8 cellular contexts compared by ENCODE assay signal in the genomic region with DNA sequence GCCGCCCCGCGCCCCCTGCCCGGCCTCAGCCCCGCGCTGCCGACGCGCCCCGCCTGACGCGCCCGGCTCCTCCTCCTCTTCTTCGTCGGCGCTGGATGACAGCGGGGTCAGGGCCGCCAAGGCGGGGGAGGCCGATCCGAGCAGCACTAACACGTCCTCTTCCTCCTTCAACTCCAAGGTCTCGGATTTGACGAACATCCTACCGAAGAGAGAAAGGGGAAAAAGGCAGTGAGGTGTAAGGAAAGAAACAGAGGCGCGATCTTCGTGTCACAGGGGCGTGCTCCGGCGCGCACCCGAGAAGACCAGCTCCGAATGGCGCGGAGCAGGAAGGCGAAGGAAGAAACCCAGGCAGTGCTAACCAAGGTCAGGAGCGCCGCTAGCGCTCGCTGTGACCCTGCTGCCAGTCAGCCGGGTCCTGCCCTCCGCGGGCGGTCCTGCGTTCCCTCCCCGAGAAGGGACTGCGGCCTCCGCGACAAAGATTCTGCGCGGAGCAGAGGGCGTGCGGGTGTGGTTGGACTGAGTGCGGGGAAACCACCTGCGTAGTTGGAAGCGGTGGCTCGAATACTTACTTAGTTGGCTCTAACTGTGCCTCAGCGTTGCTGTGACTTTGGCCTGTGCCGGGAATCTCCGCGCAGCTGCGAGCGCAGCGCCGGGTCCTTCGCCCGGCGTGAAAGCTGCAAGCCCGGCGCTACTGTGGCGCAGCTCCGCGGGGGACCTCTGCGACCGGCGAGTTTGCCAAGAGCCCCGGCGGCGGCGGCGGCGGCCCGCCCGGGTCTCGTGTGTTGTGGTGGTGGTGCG. TPM values are rescaled to one million over a fixed set of nuclear protein-coding genes. Genes with fewer than 3 reads are reported as not detected.
DNase-seq lines count a peak whose midpoint lies in the region; ATAC-seq and TF ChIP-seq lines count a peak whose summit lies in the region.

No MANE protein-coding gene starts in this region.

- no peak overlapping the region; the same call in 1 of the 2 replicates for H3K9ac ChIP-seq in OCI-LY1 (ENCODE audit: low read length)

- peaks cover 0 to 2% (median 0%) of the 10 kb centered on the region in 3 donors for H3K36me3 Mint-ChIP-seq in CD8-positive, alpha-beta memory T cell

- no peak for TF ChIP-seq POLR2A in breast epithelium (IDR thresholded peaks at IDR 0.05)

- intact Hi-C loops in breast epithelium (cut with DNase I; ENCODE audit: low total_unique reads) (no loop called here), left colon (cut with DNase I, micrococcal nuclease) (no loop called here)

- no peak overlapping the region for H3K27ac ChIP-seq in CD8-positive, alpha-beta memory T cell (ENCODE audit: low read depth, low read length)
- H3K27ac ChIP-seq in OCI-LY1 (ENCODE audit: low read depth, low read length, poor library complexity, severe bottlenecking) (no peak overlapping the region), breast epithelium (peak overlapping the region in 1 of 2 donors; percentile 68)

- DNase-seq in CD8-positive, alpha-beta memory T cell, result peak in 4 of 5 donors; percentile 11 to 59 (median 36)
- no peak for DNase-seq in breast epithelium (ENCODE audit: low spot score in 2 of 2)
- DNase-seq in left colon, result peak in 1 of 2 donors; percentile 28
- DNase-seq in stimulated activated naive CD8-positive, alpha-beta T cell treated with anti-CD3 and anti-CD28 coated beads, Interleukin-15, Interleukin-2, amounts not matched to agents 100 U/mL and 50 U/mL, for 24 hours, result peak; percentile 45
- DNase-seq in DMS79 treated with DMSO at 0.1 percent for 48 hours (lab: John Stamatoyannopoulos, UW), result no peak

- H3K27me3 Mint-ChIP-seq in CD8-positive, alpha-beta memory T cell, result peaks cover 83 to 97% of the 10 kb centered on the region in 2 donors

- no peaks in the 10 kb centered on the region for H3F3A ChIP-seq in OCI-LY1 (ENCODE audit: insufficient read depth, low read length)

- peak overlapping the region; percentile 90 for H3K4me2 ChIP-seq in OCI-LY1 (ENCODE audit: low read length)

- POLR2A ChIA-PET in CD8-positive, alpha-beta memory T cell (lab: Charles Lee), result no interaction called here

- peaks cover 9 to 29% (median 20%) of the 10 kb centered on the region in 5 donors for H3K9me3 Mint-ChIP-seq in CD8-positive, alpha-beta memory T cell

- CTCF ChIA-PET in CD8-positive, alpha-beta memory T cell (lab: Charles Lee), result no interaction called here

- H3K4me1 ChIP-seq in CD8-positive, alpha-beta memory T cell (ENCODE audit: insufficient read depth, low read length), result peaks cover 39% of the 10 kb centered on the region
- H3K4me1 ChIP-seq in OCI-LY1 (ENCODE audit: insufficient read depth, low read length, severe bottlenecking) (peaks cover 31% of the 10 kb centered on the region), breast epithelium (peaks cover 5 to 18% of the 10 kb centered on the region in 2 donors)

- no peaks in the 10 kb centered on the region for H3K9me3 ChIP-seq in CD8-positive, alpha-beta memory T cell (ENCODE audit: low read length)
- H3K9me3 ChIP-seq in OCI-LY1 (ENCODE audit: low read length) (no peaks in the 10 kb centered on the region), breast epithelium (no peaks in the 10 kb centered on the region)

- H3K4me1 Mint-ChIP-seq in CD8-positive, alpha-beta memory T cell, result peaks cover 46 to 63% (median 63%) of the 10 kb centered on the region in 3 donors

- H3K27ac Mint-ChIP-seq in CD8-positive, alpha-beta memory T cell, result peak overlapping the region in 3 of 8 donors; percentile 51 to 88 (median 84)

- TF ChIP-seq CTCF in OCI-LY1 (IDR thresholded peaks at IDR 0.05; ENCODE audit: low read length) (no peak), breast epithelium (IDR thresholded peaks at IDR 0.05) (no peak)

- H3K27me3 ChIP-seq in CD8-positive, alpha-beta memory T cell (ENCODE audit: insufficient read depth, low read length, poor library complexity, severe bottlenecking), result peaks cover 89% of the 10 kb centered on the region
- H3K27me3 ChIP-seq in OCI-LY1 (ENCODE audit: insufficient read depth, low read length) (peaks cover 8% of the 10 kb centered on the region; the same call in 1 of the 2 replicates), breast epithelium (peaks cover 0 to 97% of the 10 kb centered on the region in 2 donors)

- ATAC-seq in GM19023 (IDR thresholded peaks at IDR 0.05; ENCODE audit: unreplicated experiment), result peak; percentile 47
- peak; percentile 29 for ATAC-seq in HG03064 (IDR thresholded peaks at IDR 0.05; ENCODE audit: low read depth, unreplicated experiment)
- ATAC-seq in left colon, result peak; percentile 72
- ATAC-seq in stimulated activated naive CD8-positive, alpha-beta T cell treated with anti-CD3 and anti-CD28 coated beads, Interleukin-15, Interleukin-2, amounts not matched to agents 100 U/mL and 50 U/mL, for 24 hours, result peak; percentile 62

- peak overlapping the region; percentile 85 to 96 (median 88) for H3K4me3 Mint-ChIP-seq in CD8-positive, alpha-beta memory T cell

- H4K20me1 ChIP-seq in OCI-LY1 (ENCODE audit: insufficient read depth, low read length), result no peaks in the 10 kb centered on the region

- no peaks in the 10 kb centered on the region for H3K9me2 ChIP-seq in OCI-LY1 (ENCODE audit: low read depth, low read length)

- no peak overlapping the region for H2AFZ ChIP-seq in OCI-LY1 (ENCODE audit: low read length)

- no peaks in the 10 kb centered on the region for H3K79me2 ChIP-seq in OCI-LY1 (ENCODE audit: insufficient read depth, low read length)

- no peaks in the 10 kb centered on the region for H3K36me3 ChIP-seq in CD8-positive, alpha-beta memory T cell (ENCODE audit: insufficient read depth, low read length)
- H3K36me3 ChIP-seq in OCI-LY1 (ENCODE audit: insufficient read depth, low read length), result no peaks in the 10 kb centered on the region
- H3K36me3 ChIP-seq in breast epithelium, result no peaks in the 10 kb centered on the region

- peak overlapping the region; percentile 66 for H3K4me3 ChIP-seq in CD8-positive, alpha-beta memory T cell (ENCODE audit: low read length)
- peak overlapping the region; percentile 63 for H3K4me3 ChIP-seq in OCI-LY1 (ENCODE audit: low read depth, low read length, poor library complexity, severe bottlenecking)
- H3K4me3 ChIP-seq in breast epithelium, result peak overlapping the region; percentile 50 to 67 (median 58)

RNA-seq across cellular contexts. Expression of a gene that starts 0.5 kb away (rescaled TPM):
- total RNA-seq in CD8-positive, alpha-beta memory T cell, result not detected
- not detected for polyA plus RNA-seq in CD8-positive, alpha-beta memory T cell
- total RNA-seq in breast epithelium, result under 1 TPM in 2 of 3 donors, not detected in 1; 0.29 to 0.33 TPM
- not detected for total RNA-seq in left colon

Comparison
In these comparisons a context has a peak if more than half of its experiments do, and no peak if none do; other contexts are left out.
1. DNase-seq: peak in CD8-positive, alpha-beta memory T cell (4 of 5) and stimulated activated naive CD8-positive, alpha-beta T cell treated with anti-CD3 and anti-CD28 coated beads, Interleukin-15, Interleukin-2, amounts not matched to agents 100 U/mL and 50 U/mL, for 24 hours (single experiment); none in breast epithelium (0 of 2) and DMS79 treated with DMSO at 0.1 percent for 48 hours (single experiment).
2. Peak in every context shown above with its lines, with median percentiles within 50 percentile points of each other: H3K4me3 ChIP-seq and ATAC-seq.